Comparison of ENCODE assay signal across 24 cellular contexts in the genomic region with DNA sequence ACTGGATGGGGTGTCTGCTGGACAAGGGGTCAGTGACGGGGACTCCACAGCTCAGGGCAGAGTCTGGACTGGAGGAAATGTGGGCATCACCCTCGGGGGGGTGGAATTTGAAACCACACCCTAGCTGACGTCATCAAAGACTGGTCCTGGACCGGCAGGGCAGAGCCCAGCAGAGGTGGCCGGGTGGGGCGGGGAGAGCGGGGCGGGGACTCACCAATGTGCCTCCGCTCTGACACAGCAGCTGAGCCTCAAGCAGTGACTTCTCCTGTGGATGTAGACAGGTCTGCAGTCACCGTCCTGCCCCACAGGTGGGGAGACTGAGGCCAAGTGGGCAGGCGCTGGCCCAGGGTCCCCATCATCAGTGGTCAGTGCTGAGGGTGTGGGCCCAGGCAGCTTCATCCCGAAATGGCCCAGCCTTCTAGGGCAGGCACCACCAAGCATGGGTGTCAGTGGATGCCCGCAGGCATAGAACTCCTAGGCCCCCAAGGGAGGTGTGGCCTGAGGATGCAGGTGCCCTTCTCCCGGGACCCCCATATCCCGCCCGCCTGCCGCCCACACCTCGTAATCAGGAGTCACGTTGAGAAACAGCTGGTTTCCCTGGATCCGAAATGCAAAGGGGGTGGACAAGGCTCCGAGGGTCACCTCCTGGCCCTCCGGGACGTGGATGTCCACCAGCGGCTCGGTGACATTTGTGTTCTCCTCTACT. TPM values are rescaled to one million over a fixed set of nuclear protein-coding genes. Genes with fewer than 3 reads are reported as not detected.
A peak's percentile ranks its signal among the peaks of the same experiment; 100 is the strongest.
DNase-seq lines count a peak whose midpoint lies in the region; ATAC-seq lines count a peak whose summit lies in the region.
"Had no signal": no experiment of that assay in that cellular context is flagged by ENCODE, and none has a peak within 500 bp of the region (broad histone marks: within the 10 kb centered on the region; RNA-seq: fewer than 3 reads in every experiment).

No MANE protein-coding gene starts in this region.

- no peak overlapping the region for H3K4me2 ChIP-seq in trophoblast cell (ENCODE audit: low read length)
- H3K4me2 ChIP-seq: BLaER1 treated with 17β-estradiol and CSF1 and Interleukin-3, amounts not matched to agents 10 nM and 100 nM; PC-9 had no signal

- H3K27me3 ChIP-seq in trophoblast cell (ENCODE audit: insufficient read depth, low read length): peaks cover 5% of the 10 kb centered on the region

- no peaks in the 10 kb centered on the region for H3K79me1 ChIP-seq in trophoblast cell (ENCODE audit: low read length)

- H3K4me1 ChIP-seq in trophoblast cell (ENCODE audit: control insufficient read depth in 1 of 2, insufficient read depth in 2 of 2, low read length in 2 of 2): peaks cover 0 to 7% of the 10 kb centered on the region in 2 experiments

- peaks cover 18% of the 10 kb centered on the region for H3K27me3 Mint-ChIP-seq in activated T-cell treated with anti-CD3 and anti-CD28 coated beads, Interleukin-2, amount 50 U/mL, for 72 hours (ENCODE audit: low read depth)
- H3K27me3 Mint-ChIP-seq: brain had no signal

- no peak overlapping the region for H2AFZ ChIP-seq in trophoblast cell (ENCODE audit: insufficient read depth, low read length, poor library complexity)
- H2AFZ ChIP-seq: PC-9 had no signal

- peaks cover 3 to 7% of the 10 kb centered on the region in 2 donors for H3K36me3 Mint-ChIP-seq in activated T-cell treated with anti-CD3 and anti-CD28 coated beads, Interleukin-2, amount 50 U/mL, for 72 hours (ENCODE audit: insufficient read depth in 2 of 2)
- H3K36me3 Mint-ChIP-seq: natural killer cell had no signal

- no peak overlapping the region for H3K4ac ChIP-seq in trophoblast cell (ENCODE audit: low read depth, low read length)

- H3K27ac Mint-ChIP-seq in activated T-cell treated with anti-CD3 and anti-CD28 coated beads, Interleukin-2, amount 50 U/mL, for 72 hours: no peak overlapping the region
- H3K27ac Mint-ChIP-seq: activated CD8-positive, alpha-beta T cell treated with anti-CD3 and anti-CD28 coated beads for 36 hours; brain; natural killer cell; stimulated activated memory B cell treated with anti-CD40 and anti-IgM and Interleukin-4, amounts not matched to agents 10 μg/mL and 1 μg/mL and 100 μg/mL, for 72 hours had no signal

- H3K4me1 Mint-ChIP-seq in activated T-cell treated with anti-CD3 and anti-CD28 coated beads, Interleukin-2, amount 50 U/mL, for 72 hours (ENCODE audit: low read depth): peaks cover 16% of the 10 kb centered on the region

- H3K9me3 Mint-ChIP-seq in activated T-cell treated with anti-CD3 and anti-CD28 coated beads, Interleukin-2, amount 50 U/mL, for 72 hours: no peaks in the 10 kb centered on the region
- H3K9me3 Mint-ChIP-seq: activated CD8-positive, alpha-beta T cell treated with anti-CD3 and anti-CD28 coated beads for 36 hours; natural killer cell had no signal

- H4K8ac ChIP-seq in trophoblast cell (ENCODE audit: low read depth, low read length): no peak overlapping the region

- H4K91ac ChIP-seq in trophoblast cell (ENCODE audit: low read depth, low read length): no peak overlapping the region

- no CpG with 5 or more reads among the region's 25 CpGs for WGBS in trophoblast cell (ENCODE audit: extremely low coverage, insufficient coverage, insufficient read length)

- H2AK5ac ChIP-seq in trophoblast cell (ENCODE audit: low read length): no peak overlapping the region

- no peak overlapping the region for H3K9ac ChIP-seq in trophoblast cell (ENCODE audit: low read length)
- H3K9ac ChIP-seq: BLaER1 treated with 17β-estradiol and CSF1 and Interleukin-3, amounts not matched to agents 10 nM and 100 nM had no signal

- H3K27ac ChIP-seq in trophoblast cell (ENCODE audit: low read depth, low read length): no peak overlapping the region
- H3K27ac ChIP-seq: BLaER1 treated with 17β-estradiol and CSF1 and Interleukin-3, amounts not matched to agents 10 nM and 100 nM; PC-9 had no signal

- no peak overlapping the region for H2BK120ac ChIP-seq in trophoblast cell (ENCODE audit: insufficient read depth, low read length, poor library complexity)

- H3K36me3 ChIP-seq in trophoblast cell (ENCODE audit: control insufficient read depth in 1 of 2, insufficient read depth in 2 of 2, low read length in 2 of 2): peaks cover 4 to 8% of the 10 kb centered on the region in 2 experiments

- H3K23ac ChIP-seq in trophoblast cell (ENCODE audit: low read length): no peak overlapping the region

- peak; percentile 77 for ATAC-seq in esophagus mucosa
- ATAC-seq in activated T-cell treated with anti-CD3 and anti-CD28 coated beads, Interleukin-2, amount 50 U/mL, for 72 hours (replicated peaks in 1 of 2): no peak
- ATAC-seq: activated CD8-positive, alpha-beta T cell treated with anti-CD3 and anti-CD28 coated beads for 36 hours; natural killer cell; stimulated activated memory B cell treated with anti-CD40 and anti-IgM and Interleukin-4, amounts not matched to agents 10 μg/mL and 1 μg/mL and 100 μg/mL, for 72 hours had no signal

- no peak overlapping the region for H3K4me3 ChIP-seq in trophoblast cell (ENCODE audit: low read depth, low read length)
- H3K4me3 ChIP-seq: BLaER1 treated with 17β-estradiol and CSF1 and Interleukin-3, amounts not matched to agents 10 nM and 100 nM; PC-9 had no signal

- DNase-seq in EH (ENCODE audit: low read depth) (peak; percentile 45), NCI-H226 (peak; percentile 43), trophoblast cell (peak; percentile 23 to 72), NCI-H128 (lab: John Stamatoyannopoulos, UW; ENCODE audit: unreplicated experiment) (no peak), NCI-H510A (lab: John Stamatoyannopoulos, UW) (no peak)
- no peak for DNase-seq in activated T-cell treated with anti-CD3 and anti-CD28 coated beads, Interleukin-2, amount 50 U/mL, for 72 hours
- DNase-seq in activated CD8-positive, alpha-beta memory T cell treated with anti-CD3 and anti-CD28 coated beads, Interleukin-2, amount 50 U/mL, for 48 hours: no peak
- DNase-seq: activated CD8-positive, alpha-beta T cell treated with anti-CD3 and anti-CD28 coated beads for 36 hours; activated effector memory CD4-positive, alpha-beta T cell treated with anti-CD3 and anti-CD28 coated beads, Interleukin-2, amount 50 U/mL, for 16 hours; head of caudate nucleus; left cardiac atrium; natural killer cell; NCI-H1092; NCI-H446; stimulated activated CD4-positive, alpha-beta T cell treated with anti-CD3 and anti-CD28 coated beads, Interleukin-4, amount 100 ng/mL, for 4 hours had no signal

- peaks cover 1% of the 10 kb centered on the region for H3K9me3 ChIP-seq in trophoblast cell (ENCODE audit: insufficient read depth, low read depth, low read length)

- no peak overlapping the region for H3K14ac ChIP-seq in trophoblast cell (ENCODE audit: low read length)

- H3K79me2 ChIP-seq in trophoblast cell (ENCODE audit: control insufficient read depth, insufficient read depth, low read length, poor library complexity): no peaks in the 10 kb centered on the region

- H3K4me3 Mint-ChIP-seq in activated T-cell treated with anti-CD3 and anti-CD28 coated beads, Interleukin-2, amount 50 U/mL, for 72 hours: no peak overlapping the region
- H3K4me3 Mint-ChIP-seq: activated CD8-positive, alpha-beta T cell treated with anti-CD3 and anti-CD28 coated beads for 36 hours; brain; natural killer cell; stimulated activated memory B cell treated with anti-CD40 and anti-IgM and Interleukin-4, amounts not matched to agents 10 μg/mL and 1 μg/mL and 100 μg/mL, for 72 hours had no signal

- H3K18ac ChIP-seq in trophoblast cell (ENCODE audit: low read length): no peak overlapping the region

- H2BK12ac ChIP-seq in trophoblast cell (ENCODE audit: low read length): no peak overlapping the region

- no peak overlapping the region for H4K12ac ChIP-seq in trophoblast cell (ENCODE audit: low read depth, low read length)

- H2BK5ac ChIP-seq in trophoblast cell (ENCODE audit: low read depth, low read length, poor library complexity): no peak overlapping the region

RNA-seq across cellular contexts. Expression of a gene that starts 0.6 kb away (rescaled TPM):
- not detected for total RNA-seq in esophagus mucosa
- polyA plus RNA-seq in trophoblast cell (2013): 0.03 and 0.04 TPM in 2 replicates
- total RNA-seq in activated T-cell treated with anti-CD3 and anti-CD28 coated beads, Interleukin-2, amount 50 U/mL, for 72 hours: under 1 TPM in 1 of 2 donors, not detected in 1; 0.09 TPM
- total RNA-seq: activated CD8-positive, alpha-beta T cell treated with anti-CD3 and anti-CD28 coated beads for 36 hours; G401; H1; left cardiac atrium; natural killer cell; PC-9; urinary bladder had no signal
- polyA plus RNA-seq: H1 had no signal

RNA-seq across cellular contexts. Expression of a gene that starts 2.8 kb away (rescaled TPM):
- total RNA-seq in esophagus mucosa: not detected
- polyA plus RNA-seq in trophoblast cell (2013): 0.48 and 0.56 TPM in 2 replicates
- not detected for total RNA-seq in activated T-cell treated with anti-CD3 and anti-CD28 coated beads, Interleukin-2, amount 50 U/mL, for 72 hours
- total RNA-seq: activated CD8-positive, alpha-beta T cell treated with anti-CD3 and anti-CD28 coated beads for 36 hours; G401; left cardiac atrium; natural killer cell; PC-9; T-helper 2 cell treated with Interferon-gamma antibody and Interleukin-4, amounts not matched to agents 100 ng/mL and 5 ng/mL, for 36 hours; urinary bladder had no signal
- polyA plus RNA-seq: urinary bladder had no signal

RNA-seq across cellular contexts. Expression of a gene that starts 8.4 kb away (rescaled TPM):
- 19.5 TPM for total RNA-seq in esophagus mucosa
- polyA plus RNA-seq in trophoblast cell (2013): 10.6 and 11.1 TPM in 2 replicates
- 10 to 100 TPM; 46.7 to 95.8 TPM for total RNA-seq in activated T-cell treated with anti-CD3 and anti-CD28 coated beads, Interleukin-2, amount 50 U/mL, for 72 hours

RNA-seq across cellular contexts. Expression of a gene that starts 12.9 kb away (rescaled TPM):
- 0.16 TPM for total RNA-seq in esophagus mucosa
- 1.0 and 1.1 TPM in 2 replicates for polyA plus RNA-seq in trophoblast cell (2013)
- total RNA-seq in activated T-cell treated with anti-CD3 and anti-CD28 coated beads, Interleukin-2, amount 50 U/mL, for 72 hours: 1 to 10 TPM; 1.7 to 2.0 TPM
- total RNA-seq: G401, urinary bladder had no signal

RNA-seq across cellular contexts. Expression of a gene that starts 47.9 kb away (rescaled TPM):
- 17.6 TPM for total RNA-seq in esophagus mucosa
- polyA plus RNA-seq in trophoblast cell (2013): 23.6 and 23.8 TPM in 2 replicates
- total RNA-seq in activated T-cell treated with anti-CD3 and anti-CD28 coated beads, Interleukin-2, amount 50 U/mL, for 72 hours: 10 to 100 TPM; 29.7 to 31.0 TPM

Comparison
In these comparisons a context has a peak if more than half of its experiments do, and no peak if none do; other contexts are left out.
1. DNase-seq: peak in EH (single experiment), NCI-H226 (single experiment) and trophoblast cell (2 of 2); none in activated T-cell treated with anti-CD3 and anti-CD28 coated beads, Interleukin-2, amount 50 U/mL, for 72 hours (0 of 2), activated CD8-positive, alpha-beta memory T cell treated with anti-CD3 and anti-CD28 coated beads, Interleukin-2, amount 50 U/mL, for 48 hours (single experiment), NCI-H128 (single experiment) and NCI-H510A (single experiment).